Comparison of ENCODE assay signal across 8 cellular contexts in genomic region chr7:128861957-128862570, GRCh38. TPM values are rescaled to one million over a fixed set of nuclear protein-coding genes. Genes with fewer than 3 reads are reported as not detected.
DNase-seq lines count a peak whose midpoint lies in the region; ATAC-seq, FAIRE-seq and TF ChIP-seq lines count a peak whose summit lies in the region.

No MANE protein-coding gene starts in this region.

- H2AFZ ChIP-seq in OCI-LY3 (ENCODE audit: low read depth, low read length) = peak overlapping the region; percentile 100
- H2AFZ ChIP-seq in H1 (ENCODE audit: low read length) = peak overlapping the region; percentile 52
- peak overlapping the region; percentile 89 for H2AFZ ChIP-seq in neuronal stem cell (ENCODE audit: low read length)

- no peaks in the 10 kb centered on the region for H3K79me1 ChIP-seq in H1 (ENCODE audit: low read depth, low read length)
- H3K79me1 ChIP-seq in neuronal stem cell (ENCODE audit: low read depth, low read length) = no peaks in the 10 kb centered on the region

- no peaks in the 10 kb centered on the region for H3K27me3 Mint-ChIP-seq in CD8-positive, alpha-beta T cell (ENCODE audit: low read depth)

- H2AK5ac ChIP-seq in H1 (ENCODE audit: low read depth, low read length) = no peak overlapping the region
- no peak overlapping the region for H2AK5ac ChIP-seq in neuronal stem cell (ENCODE audit: low read depth, low read length)

- TF ChIP-seq RAD21 in H1 (IDR thresholded peaks at IDR 0.05 in 1 of 2, conservative IDR thresholded peaks at IDR 0.05 in 1 of 2; ENCODE audit: low read depth in 2 of 2, low read length in 2 of 2) = no peak

- H3K23ac ChIP-seq in H1 (ENCODE audit: insufficient read length) (no peak overlapping the region), neuronal stem cell (ENCODE audit: low read depth, low read length, poor library complexity) (peak overlapping the region; percentile 87)

- H3K9ac ChIP-seq in OCI-LY3 (ENCODE audit: low read length) (peak overlapping the region; percentile 84), H1 (replicated peaks in 1 of 4; ENCODE audit: extremely low read depth in 1 of 4, low read depth in 3 of 4, low read length in 3 of 4) (peak overlapping the region in 1 of 4 experiments; percentile 39; a peak in 1 of 7 replicates), neuronal stem cell (ENCODE audit: low read depth, low read length, poor library complexity) (no peak overlapping the region)

- H3K27me3 ChIP-seq in CD8-positive, alpha-beta T cell (ENCODE audit: insufficient read depth, low read length) = no peaks in the 10 kb centered on the region
- H3K27me3 ChIP-seq in OCI-LY3 (ENCODE audit: low read depth, low read length) = no peaks in the 10 kb centered on the region
- H3K27me3 ChIP-seq in H1 (replicated peaks in 1 of 4; ENCODE audit: control insufficient read depth in 3 of 4, extremely low read depth in 1 of 4, insufficient read depth in 3 of 4, low read length in 3 of 4) = no peaks in the 10 kb centered on the region; a peak in 2 of 7 replicates
- peaks cover 0 to under 1% (median 0%) of the 10 kb centered on the region in 3 experiments for H3K27me3 ChIP-seq in neuronal stem cell (ENCODE audit: control insufficient read depth in 3 of 3, insufficient read depth in 3 of 3, low read depth in 1 of 3, low read length in 3 of 3)

- peak overlapping the region; percentile 92 for H3K4me3 ChIP-seq in CD8-positive, alpha-beta T cell (ENCODE audit: low read depth, low read length)
- H3K4me3 ChIP-seq in OCI-LY3 (ENCODE audit: low read length) (peak overlapping the region; percentile 93), H1 (ENCODE audit: extremely low read depth in 1 of 4, insufficient read depth in 2 of 4, low read depth in 3 of 4, low read length in 4 of 4) (peak overlapping the region; percentile 42 to 81 (median 74); a peak in 7 of 8 replicates), neuronal stem cell (ENCODE audit: low read length in 2 of 2) (peak overlapping the region; percentile 32 to 86)

- no peak for DNase-seq in CD8-positive, alpha-beta T cell
- DNase-seq in H1 (ENCODE audit: low read depth in 1 of 2, low spot score in 2 of 2) (no peak), neuronal stem cell (ENCODE audit: low spot score) (no peak), ureter (ENCODE audit: low spot score) (no peak), GDM1 (lab: John Stamatoyannopoulos, UW) (no peak), NCI-H345 treated with DMSO at 0.1 percent for 48 hours (lab: John Stamatoyannopoulos, UW; ENCODE audit: unreplicated experiment) (no peak)

- TF ChIP-seq CTCF in CD8-positive, alpha-beta T cell (IDR thresholded peaks at IDR 0.05) = no peak
- TF ChIP-seq CTCF in OCI-LY3 (IDR thresholded peaks at IDR 0.05; ENCODE audit: low read depth, low read length) (no peak), H1 (IDR thresholded peaks at IDR 0.05; ENCODE audit: control extremely low read depth in 1 of 3, insufficient read depth in 1 of 3, low read depth in 1 of 3, low read length in 3 of 3) (no peak)

- H2BK20ac ChIP-seq in H1 (ENCODE audit: low read length) = no peak overlapping the region

- no peaks in the 10 kb centered on the region for H3K9me3 Mint-ChIP-seq in CD8-positive, alpha-beta T cell

- FAIRE-seq in H1 (lab: Jason Lieb, UNC) = no peak

- POLR2A ChIA-PET in CD8-positive, alpha-beta T cell (lab: Charles Lee) = interaction anchor here (1.2 to 2.1 kb wide), 2 partner anchors 71 to 122 kb away, joined by 4 to 6 read pairs; partner anchors contain the start of gene CALU
- POLR2A ChIA-PET in H1 (lab: Charles Lee; ENCODE audit: partially characterized antibody) = interaction anchor here (0.6 to 2.0 kb wide), 8 partner anchors 16 to 386 kb away, joined by 3 to 15 read pairs (median 4); partner anchors contain the start of genes METTL2B and TNPO3

- TF ChIP-seq EP300 in H1 (IDR thresholded peaks at IDR 0.05; ENCODE audit: borderline replicate concordance in 1 of 2, low read depth in 2 of 2, low read length in 2 of 2) = no peak

- WGBS in H1 (ENCODE audit: extremely low coverage in 1 of 2, insufficient coverage in 1 of 2, insufficient read length in 1 of 2, insufficient replicate concordance in 2 of 2, low coverage in 1 of 2, low lambda C conversion rate in 2 of 2, missing lambda C conversion rate in 1 of 2), 2 experiments = 74% methylated on average over 15 of the region's 15 CpGs; no CpG with 5 or more reads in 1 of the 2 experiments
- no CpG with 5 or more reads among the region's 15 CpGs for WGBS in neuronal stem cell (ENCODE audit: extremely low coverage in 2 of 2, insufficient read length in 2 of 2, insufficient replicate concordance in 1 of 2), 2 donors

- TF ChIP-seq POLR2A in H1 (IDR thresholded peaks at IDR 0.05; ENCODE audit: control extremely low read depth in 1 of 2, low read depth in 2 of 2, low read length in 2 of 2) = no peak

- peaks cover 30% of the 10 kb centered on the region for H3K79me2 ChIP-seq in OCI-LY3 (ENCODE audit: low read length)
- no peaks in the 10 kb centered on the region for H3K79me2 ChIP-seq in H1 (ENCODE audit: control insufficient read depth in 1 of 2, insufficient read depth in 2 of 2, low read length in 2 of 2)

- peak overlapping the region; percentile 99 for H3K4me2 ChIP-seq in OCI-LY3 (ENCODE audit: low read length)
- H3K4me2 ChIP-seq in H1 (ENCODE audit: insufficient read depth in 1 of 2, low read depth in 2 of 2, low read length in 2 of 2) = peak overlapping the region; percentile 91 to 92
- H3K4me2 ChIP-seq in neuronal stem cell (ENCODE audit: insufficient read depth, low read length, poor library complexity, severe bottlenecking) = peak overlapping the region; percentile 59

- H3K56ac ChIP-seq in H1 (replicated peaks; ENCODE audit: insufficient read length, low read depth, low read length) = no peak overlapping the region

- H3K36me3 ChIP-seq in CD8-positive, alpha-beta T cell (ENCODE audit: insufficient read depth, low read length) = no peaks in the 10 kb centered on the region
- H3K36me3 ChIP-seq in OCI-LY3 (replicated peaks; ENCODE audit: low read depth, low read length) (peaks cover 20% of the 10 kb centered on the region), H1 (ENCODE audit: control insufficient read depth in 2 of 4, insufficient read depth in 4 of 4, low read length in 3 of 4) (no peaks in the 10 kb centered on the region), neuronal stem cell (replicated peaks in 1 of 2; ENCODE audit: control insufficient read depth in 2 of 2, insufficient read depth in 2 of 2, low read length in 2 of 2) (peaks cover 15% of the 10 kb centered on the region in 2 donors)

- peaks cover 30% of the 10 kb centered on the region for H3K4me1 Mint-ChIP-seq in CD8-positive, alpha-beta T cell (ENCODE audit: low read depth)

- intact Hi-C loops in CD8-positive, alpha-beta T cell (cut with DNase I, micrococcal nuclease) = loop anchor here (1.0 to 10.0 kb wide), 16 partner anchors 21 to 1210 kb away; partner anchors contain the start of genes CALU (in 2 of the 2), CCDC136 (in 2 of the 2), AHCYL2 (in 1 of the 2) and HILPDA (in 1 of the 2)

- H4K20me1 ChIP-seq in OCI-LY3 (ENCODE audit: insufficient read depth, low read length) = peaks cover 4% of the 10 kb centered on the region; the same call in 1 of the 2 replicates
- peaks cover 0 to 11% of the 10 kb centered on the region in 2 experiments for H4K20me1 ChIP-seq in H1 (replicated peaks in 1 of 2; ENCODE audit: control insufficient read depth in 1 of 2, insufficient read depth in 2 of 2, low read length in 2 of 2)

- H3K18ac ChIP-seq in H1 (ENCODE audit: extremely low read depth, low read length) (no peak overlapping the region; the same call in 1 of the 2 replicates), neuronal stem cell (ENCODE audit: low read length) (no peak overlapping the region)

- H3K14ac ChIP-seq in H1 (ENCODE audit: insufficient read length) (no peak overlapping the region), neuronal stem cell (ENCODE audit: low read length) (no peak overlapping the region)

- H2BK12ac ChIP-seq in H1 (ENCODE audit: low read depth, low read length) (peak overlapping the region; percentile 45; the same call in 1 of the 2 replicates), neuronal stem cell (ENCODE audit: low read length) (no peak overlapping the region)

- H2BK120ac ChIP-seq in H1 (replicated peaks; ENCODE audit: low read depth, low read length) (no peak overlapping the region), neuronal stem cell (ENCODE audit: low read depth, low read length) (no peak overlapping the region)

- H4K8ac ChIP-seq in H1 (ENCODE audit: extremely low read depth, insufficient read depth, low read length) (no peak overlapping the region), neuronal stem cell (ENCODE audit: low read depth, low read length) (no peak overlapping the region)

- H3K36me3 Mint-ChIP-seq in CD8-positive, alpha-beta T cell = peaks cover 29% of the 10 kb centered on the region

- H2BK15ac ChIP-seq in H1 (ENCODE audit: low read length) (no peak overlapping the region), neuronal stem cell (ENCODE audit: low read length) (no peak overlapping the region)

- H3K4me3 Mint-ChIP-seq in CD8-positive, alpha-beta T cell = peak overlapping the region; percentile 96

- peak overlapping the region; percentile 59 for H4K5ac ChIP-seq in H1 (ENCODE audit: insufficient read length, low read depth, low read length)

- H3K27ac ChIP-seq in CD8-positive, alpha-beta T cell (ENCODE audit: low read depth, low read length) = no peak overlapping the region
- H3K27ac ChIP-seq in OCI-LY3 (ENCODE audit: low read length) (peak overlapping the region; percentile 19; the same call in 1 of the 2 replicates), H1 (ENCODE audit: low read depth, low read length) (no peak overlapping the region), neuronal stem cell (replicated peaks; ENCODE audit: low read length) (no peak overlapping the region)

- CTCF ChIA-PET in CD8-positive, alpha-beta T cell (lab: Charles Lee) = interaction anchor here (0.6 to 4.3 kb wide), 5 partner anchors 13 to 230 kb away, joined by 4 to 23 read pairs (median 5); partner anchors contain the start of gene CALU
- CTCF ChIA-PET in H1 (lab: Charles Lee; ENCODE audit: partially characterized antibody) = interaction anchor here (0.9 to 10.2 kb wide), 14 partner anchors 10 to 387 kb away, joined by 3 to 189 read pairs (median 4); no protein-coding TSS in a partner anchor

- peak overlapping the region; percentile 87 for H3K4ac ChIP-seq in H1 (replicated peaks; ENCODE audit: insufficient read length, low read depth, low read length)
- no peak overlapping the region for H3K4ac ChIP-seq in neuronal stem cell (ENCODE audit: low read length)

- H2BK5ac ChIP-seq in H1 (ENCODE audit: low read depth, low read length) (peak overlapping the region; percentile 81; the same call in 1 of the 2 replicates), neuronal stem cell (ENCODE audit: low read length) (no peak overlapping the region)

- ATAC-seq in CD8-positive, alpha-beta T cell = no peak
- ATAC-seq in GM21526 (IDR thresholded peaks at IDR 0.05; ENCODE audit: low FRiP score, unreplicated experiment) = no peak

- H4K91ac ChIP-seq in H1 (replicated peaks; ENCODE audit: insufficient read length, low read length) (peak overlapping the region; percentile 88), neuronal stem cell (ENCODE audit: low read depth, low read length, poor library complexity) (no peak overlapping the region)

- H3K9me3 ChIP-seq in CD8-positive, alpha-beta T cell (ENCODE audit: low read length) = no peaks in the 10 kb centered on the region
- H3K9me3 ChIP-seq in OCI-LY3 (ENCODE audit: insufficient read depth, low read length) (no peaks in the 10 kb centered on the region), H1 (ENCODE audit: insufficient read depth in 2 of 2, low read depth in 1 of 2, low read length in 1 of 2) (no peaks in the 10 kb centered on the region), neuronal stem cell (replicated peaks in 1 of 2; ENCODE audit: control insufficient read depth in 2 of 2, insufficient read depth in 1 of 2, low read depth in 1 of 2, low read length in 2 of 2) (no peaks in the 10 kb centered on the region)

- peaks cover 17% of the 10 kb centered on the region for H3K4me1 ChIP-seq in CD8-positive, alpha-beta T cell (ENCODE audit: insufficient read depth, low read length)
- H3K4me1 ChIP-seq in OCI-LY3 (ENCODE audit: low read length) (peaks cover 29% of the 10 kb centered on the region), H1 (replicated peaks in 1 of 4; ENCODE audit: control insufficient read depth in 3 of 4, insufficient read depth in 4 of 4, low read length in 3 of 4) (peaks cover 0 to 12% (median 5%) of the 10 kb centered on the region in 4 experiments; a peak in 5 of 7 replicates), neuronal stem cell (ENCODE audit: control insufficient read depth in 2 of 2, insufficient read depth in 1 of 2, low read depth in 1 of 2, low read length in 2 of 2) (peaks cover 5 to 12% of the 10 kb centered on the region in 2 donors)

- peaks cover 7% of the 10 kb centered on the region for H3K23me2 ChIP-seq in H1 (ENCODE audit: low read depth, low read length)

- H3K27ac Mint-ChIP-seq in CD8-positive, alpha-beta T cell = peak overlapping the region; percentile 94

RNA-seq across cellular contexts. Expression of gene ATP6V1F, which starts 0.6 kb away (rescaled TPM):
- 10 to 100 TPM; 54.8 to 59.3 TPM for total RNA-seq in CD8-positive, alpha-beta T cell
- 104 TPM in 2 replicates for total RNA-seq in H1 (2021; fragmentation: NEBNext Ultra II Directional; extraction: Animal tissue kit (Norgen Biotek cat#: 25700))
- 318 and 344 TPM in 2 replicates for polyA plus RNA-seq in H1 (2011; rRNA removed)
- polyA plus RNA-seq in H1 (2011; cell fraction: cytosol; rRNA removed) = 227 TPM
- polyA plus RNA-seq in H1 (2011; cell fraction: nucleus; rRNA removed) = 147 TPM
- polyA plus RNA-seq in H1 (2012, experiment 1 of 2) = 165 to 195 TPM (median 180 TPM) in 4 replicates
- polyA plus RNA-seq in H1 (2012, experiment 2 of 2) = 412 TPM
- 164 TPM for polyA plus RNA-seq in H1 (2013, experiment 1 of 2)
- polyA plus RNA-seq in H1 (2013, experiment 2 of 2) = 168 TPM
- polyA minus RNA-seq in H1 (2011; rRNA and poly(A)+ RNA removed) = 36.9 and 39.0 TPM in 2 replicates
- polyA minus RNA-seq in H1 (2011; cell fraction: cytosol; rRNA and poly(A)+ RNA removed) = 25.6 TPM
- polyA minus RNA-seq in H1 (2011; cell fraction: nucleus; rRNA and poly(A)+ RNA removed) = 35.3 TPM
- polyA plus RNA-seq in neuronal stem cell (2013, experiment 1 of 2) = 216 TPM
- 208 TPM for polyA plus RNA-seq in neuronal stem cell (2013, experiment 2 of 2)
- 133 TPM for total RNA-seq in ureter

RNA-seq across cellular contexts. Expression of gene FLNC, which starts 31.9 kb away (rescaled TPM):
- total RNA-seq in CD8-positive, alpha-beta T cell = under 1 TPM in 1 of 2 experiments, not detected in 1; 0.03 TPM
- 10.7 and 12.0 TPM in 2 replicates for total RNA-seq in H1 (2021; fragmentation: NEBNext Ultra II Directional; extraction: Animal tissue kit (Norgen Biotek cat#: 25700))
- polyA plus RNA-seq in H1 (2011; rRNA removed) = 1.9 and 3.3 TPM in 2 replicates
- polyA plus RNA-seq in H1 (2011; cell fraction: cytosol; rRNA removed) = 2.3 TPM
- polyA plus RNA-seq in H1 (2011; cell fraction: nucleus; rRNA removed) = 9.5 TPM
- polyA plus RNA-seq in H1 (2012, experiment 1 of 2) = 5.2 to 7.9 TPM (median 6.6 TPM) in 4 replicates
- polyA plus RNA-seq in H1 (2012, experiment 2 of 2) = 5.2 TPM
- 8.3 TPM for polyA plus RNA-seq in H1 (2013, experiment 1 of 2)
- 7.8 TPM for polyA plus RNA-seq in H1 (2013, experiment 2 of 2)
- 4.5 and 5.1 TPM in 2 replicates for polyA minus RNA-seq in H1 (2011; rRNA and poly(A)+ RNA removed)
- 7.1 TPM for polyA minus RNA-seq in H1 (2011; cell fraction: cytosol; rRNA and poly(A)+ RNA removed)
- polyA minus RNA-seq in H1 (2011; cell fraction: nucleus; rRNA and poly(A)+ RNA removed) = 5.7 TPM
- 17.5 TPM for polyA plus RNA-seq in neuronal stem cell (2013, experiment 1 of 2)
- 17.4 TPM for polyA plus RNA-seq in neuronal stem cell (2013, experiment 2 of 2)
- 84.1 TPM for total RNA-seq in ureter

RNA-seq across cellular contexts. Expression of gene KCP, which starts 48.4 kb away (rescaled TPM):
- under 1 TPM; 0.19 to 0.43 TPM for total RNA-seq in CD8-positive, alpha-beta T cell
- 1.8 and 2.0 TPM in 2 replicates for total RNA-seq in H1 (2021; fragmentation: NEBNext Ultra II Directional; extraction: Animal tissue kit (Norgen Biotek cat#: 25700))
- polyA plus RNA-seq in H1 (2011; rRNA removed) = 1.3 and 2.1 TPM in 2 replicates
- 1.6 TPM for polyA plus RNA-seq in H1 (2011; cell fraction: cytosol; rRNA removed)
- polyA plus RNA-seq in H1 (2011; cell fraction: nucleus; rRNA removed) = 8.1 TPM
- 1.1 to 2.3 TPM (median 1.6 TPM) in 4 replicates for polyA plus RNA-seq in H1 (2012, experiment 1 of 2)
- 0.51 TPM for polyA plus RNA-seq in H1 (2012, experiment 2 of 2)
- polyA plus RNA-seq in H1 (2013, experiment 1 of 2) = 1.8 TPM
- 1.5 TPM for polyA plus RNA-seq in H1 (2013, experiment 2 of 2)
- 1.1 and 1.4 TPM in 2 replicates for polyA minus RNA-seq in H1 (2011; rRNA and poly(A)+ RNA removed)
- polyA minus RNA-seq in H1 (2011; cell fraction: cytosol; rRNA and poly(A)+ RNA removed) = 0.59 TPM
- 4.3 TPM for polyA minus RNA-seq in H1 (2011; cell fraction: nucleus; rRNA and poly(A)+ RNA removed)
- polyA plus RNA-seq in neuronal stem cell (2013, experiment 1 of 2) = 1.0 TPM
- 1.1 TPM for polyA plus RNA-seq in neuronal stem cell (2013, experiment 2 of 2)
- 14.5 TPM for total RNA-seq in ureter

Comparison
In these comparisons a context has a peak if more than half of its experiments do, and no peak if none do; other contexts are left out.
1. RNA of gene FLNC, which starts 31.9 kb away (total RNA-seq): 84.1 TPM in ureter (single experiment) and 10.7 to 12.0 TPM in H1; 0.03 TPM in CD8-positive, alpha-beta T cell; every median in the first group is over 10 times any median in the second.
2. Peak in every context shown above with its lines, with median percentiles within 50 percentile points of each other: H3K4me3 ChIP-seq, H2AFZ ChIP-seq and H3K4me2 ChIP-seq.